Comparison of ENCODE assay signal across 9 cellular contexts in the genomic region with DNA sequence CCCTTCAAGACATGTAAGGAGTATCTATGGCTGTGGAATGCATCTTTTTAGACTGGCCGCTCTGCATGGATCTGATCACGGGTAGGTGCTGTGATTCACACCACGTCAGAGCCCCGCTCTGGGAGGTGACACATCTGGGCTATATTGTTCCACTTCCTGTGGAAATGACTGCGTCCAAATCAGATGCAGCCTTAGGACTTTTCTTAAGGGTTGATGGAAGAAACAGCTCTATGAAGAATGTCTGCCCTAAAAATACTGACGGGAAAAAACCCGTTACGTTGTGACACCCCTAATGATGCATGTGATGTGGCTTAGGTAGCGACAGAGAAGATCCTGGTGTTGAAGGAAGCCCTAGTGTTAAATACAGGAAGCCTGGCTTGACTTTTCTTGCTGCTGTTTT. TPM values are rescaled to one million over a fixed set of nuclear protein-coding genes. Genes with fewer than 3 reads are reported as not detected.
A peak's percentile ranks its signal among the peaks of the same experiment; 100 is the strongest.
DNase-seq lines count a peak whose midpoint lies in the region; ATAC-seq, FAIRE-seq and TF ChIP-seq lines count a peak whose summit lies in the region.
"Had no signal": no experiment of that assay in that cellular context is flagged by ENCODE, and none has a peak within 500 bp of the region (broad histone marks: within the 10 kb centered on the region; RNA-seq: fewer than 3 reads in every experiment).

No MANE protein-coding gene starts in this region.

- TF ChIP-seq CTCF in heart right ventricle (IDR thresholded peaks at IDR 0.05) (no peak), astrocyte (IDR thresholded peaks at IDR 0.05; ENCODE audit: insufficient read depth, low read depth, low read length) (no peak), body of pancreas (IDR thresholded peaks at IDR 0.05) (no peak)

- H2AFZ ChIP-seq in astrocyte (ENCODE audit: low read depth, low read length), result peak overlapping the region; percentile 50

- peak overlapping the region; percentile 91 for H3K27ac Mint-ChIP-seq in astrocyte (ENCODE audit: unreplicated experiment)
- H3K27ac Mint-ChIP-seq in naive thymus-derived CD8-positive, alpha-beta T cell, result peak overlapping the region; percentile 27 to 93 (median 78)

- no peak for TF ChIP-seq POLR2A in body of pancreas (IDR thresholded peaks at IDR 0.05)

- no peaks in the 10 kb centered on the region for H3K27me3 Mint-ChIP-seq in astrocyte (ENCODE audit: low read depth, unreplicated experiment)
- H3K27me3 Mint-ChIP-seq in naive thymus-derived CD8-positive, alpha-beta T cell, result no peaks in the 10 kb centered on the region

- peak in 1 of 2 donors; percentile 57 for DNase-seq in heart right ventricle
- no peak for DNase-seq in cardiac septum (ENCODE audit: low spot score)
- peak; percentile 92 for DNase-seq in astrocyte (ENCODE audit: low read depth)
- DNase-seq in naive thymus-derived CD8-positive, alpha-beta T cell, result peak in 8 of 10 donors; percentile 19 to 72 (median 33)
- DNase-seq in NCI-H1417 (lab: John Stamatoyannopoulos, UW), result no peak
- DNase-seq in NOMO-1 treated with dmso at 0.1 percent for 144 hours (lab: John Stamatoyannopoulos, UW; ENCODE audit: unreplicated experiment), result no peak
- DNase-seq in body of pancreas, result no peak

- no peaks in the 10 kb centered on the region for H3K9me3 Mint-ChIP-seq in astrocyte (ENCODE audit: unreplicated experiment)
- H3K9me3 Mint-ChIP-seq in naive thymus-derived CD8-positive, alpha-beta T cell, result no peaks in the 10 kb centered on the region

- ATAC-seq in heart right ventricle (peak in 7 of 8 donors; percentile 57 to 85 (median 67)), HG03432 (IDR thresholded peaks at IDR 0.05; ENCODE audit: unreplicated experiment) (no peak), body of pancreas (no peak)
- peak; percentile 87 to 89 for ATAC-seq in naive thymus-derived CD8-positive, alpha-beta T cell

- peaks cover 85% of the 10 kb centered on the region for H3K79me2 ChIP-seq in astrocyte (ENCODE audit: insufficient read depth, low read length)

- 56% methylated on average over 9 of the region's 9 CpGs for WGBS in heart right ventricle, 2 donors
- 79 to 90% methylated on average over 8 to 9 of the region's 9 CpGs for WGBS in body of pancreas, 2 donors

- peak overlapping the region; percentile 78 for H3K4me2 ChIP-seq in astrocyte (ENCODE audit: low read length)

- H3K9ac ChIP-seq in astrocyte (ENCODE audit: low read length), result peak overlapping the region; percentile 79

- no peaks in the 10 kb centered on the region for H3K27me3 ChIP-seq in heart right ventricle
- H3K27me3 ChIP-seq in astrocyte (ENCODE audit: insufficient read depth, low read length), result no peaks in the 10 kb centered on the region
- no peaks in the 10 kb centered on the region for H3K27me3 ChIP-seq in body of pancreas

- peak overlapping the region; percentile 39 to 91 (median 82) for H3K27ac ChIP-seq in heart right ventricle
- H3K27ac ChIP-seq in astrocyte (ENCODE audit: low read depth, low read length), result peak overlapping the region; percentile 95
- no peak overlapping the region for H3K27ac ChIP-seq in body of pancreas

- H3K9me3 ChIP-seq in heart right ventricle (no peaks in the 10 kb centered on the region), astrocyte (ENCODE audit: insufficient read depth, low read depth, low read length) (no peaks in the 10 kb centered on the region), body of pancreas (no peaks in the 10 kb centered on the region)

- peaks cover 39% of the 10 kb centered on the region for H3K4me1 Mint-ChIP-seq in astrocyte (ENCODE audit: low read depth, unreplicated experiment)
- H3K4me1 Mint-ChIP-seq in naive thymus-derived CD8-positive, alpha-beta T cell, result peaks cover 43 to 80% (median 79%) of the 10 kb centered on the region in 4 donors

- H3K36me3 ChIP-seq in heart right ventricle, result peaks cover 0 to 4% (median 0%) of the 10 kb centered on the region in 9 donors
- H3K36me3 ChIP-seq in astrocyte (ENCODE audit: insufficient read depth, low read length), result no peaks in the 10 kb centered on the region
- H3K36me3 ChIP-seq in body of pancreas (replicated peaks in 1 of 2; ENCODE audit: insufficient read depth in 1 of 2, low read depth in 2 of 2), result no peaks in the 10 kb centered on the region

- peaks cover 5 to 57% (median 47%) of the 10 kb centered on the region in 9 donors for H3K4me1 ChIP-seq in heart right ventricle
- peaks cover 36% of the 10 kb centered on the region for H3K4me1 ChIP-seq in astrocyte (ENCODE audit: insufficient read depth, low read length)
- H3K4me1 ChIP-seq in body of pancreas, result peaks cover 18% of the 10 kb centered on the region

- POLR2A ChIA-PET in naive thymus-derived CD8-positive, alpha-beta T cell (lab: Charles Lee), result no interaction called here

- H4K20me1 ChIP-seq in astrocyte (ENCODE audit: insufficient read depth, low read length), result no peaks in the 10 kb centered on the region

- peaks cover 8% of the 10 kb centered on the region for H3K36me3 Mint-ChIP-seq in astrocyte (ENCODE audit: low read depth, unreplicated experiment)
- peaks cover 0 to 14% (median 3%) of the 10 kb centered on the region in 3 donors for H3K36me3 Mint-ChIP-seq in naive thymus-derived CD8-positive, alpha-beta T cell

- H3K4me3 Mint-ChIP-seq in astrocyte (ENCODE audit: unreplicated experiment), result no peak overlapping the region
- H3K4me3 Mint-ChIP-seq in naive thymus-derived CD8-positive, alpha-beta T cell, result peak overlapping the region in 9 of 10 donors; percentile 21 to 72 (median 51)

- intact Hi-C loops in heart right ventricle (cut with DNase I) (no loop called here), cardiac septum (cut with DNase I) (no loop called here), body of pancreas (cut with DNase I) (no loop called here)

- H3K4me3 ChIP-seq in heart right ventricle (peak overlapping the region in 1 of 10 donors; percentile 12), astrocyte (ENCODE audit: insufficient read depth, low read depth, low read length) (peak overlapping the region; percentile 40), body of pancreas (no peak overlapping the region)

- peak; percentile 92 for FAIRE-seq in astrocyte (lab: Jason Lieb, UNC)
- FAIRE-seq: TTC549 had no signal

RNA-seq across cellular contexts. Expression of a gene that starts 12.2 kb away (rescaled TPM):
- total RNA-seq in heart right ventricle, result 10 to 100 TPM in 9 of 10 donors, 1 to 10 TPM in 1; 9.3 to 20.4 (median 14.3) TPM
- 10 to 100 TPM in 1 of 2 donors, 1 to 10 TPM in 1; 6.1 to 11.3 TPM for polyA plus RNA-seq in heart right ventricle
- total RNA-seq in cardiac septum, result 18.4 TPM
- 26.0 and 28.9 TPM in 2 replicates for total RNA-seq in astrocyte
- total RNA-seq in naive thymus-derived CD8-positive, alpha-beta T cell, result 10 to 100 TPM; 85.2 to 89.4 TPM
- 10 to 100 TPM; 13.4 to 29.1 (median 15.7) TPM for polyA plus RNA-seq in naive thymus-derived CD8-positive, alpha-beta T cell
- total RNA-seq in body of pancreas, result 10 to 100 TPM; 19.1 to 20.2 TPM

RNA-seq across cellular contexts. Expression of a gene that starts 27.1 kb away (rescaled TPM):
- total RNA-seq in heart right ventricle (under 1 TPM in 4 of 10 donors, not detected in 6; 0.15 to 0.65 (median 0.27) TPM), cardiac septum (not detected), astrocyte (not detected in 2 replicates), body of pancreas (not detected)
- polyA plus RNA-seq in heart right ventricle, result under 1 TPM in 1 of 2 donors, not detected in 1; 0.29 TPM
- total RNA-seq in naive thymus-derived CD8-positive, alpha-beta T cell, result not detected
- not detected for polyA plus RNA-seq in naive thymus-derived CD8-positive, alpha-beta T cell

Comparison
In these comparisons a context has a peak if more than half of its experiments do, and no peak if none do; other contexts are left out.
1. ATAC-seq: peak in heart right ventricle (7 of 8) and naive thymus-derived CD8-positive, alpha-beta T cell (2 of 2); none in HG03432 (single experiment) and body of pancreas (single experiment).
2. DNase-seq: peak in astrocyte (single experiment) and naive thymus-derived CD8-positive, alpha-beta T cell (8 of 10); none in cardiac septum (single experiment), NCI-H1417 (0 of 3), NOMO-1 treated with dmso at 0.1 percent for 144 hours (single experiment) and body of pancreas (0 of 4).
3. H3K27ac ChIP-seq: peak in heart right ventricle (10 of 10) and astrocyte (single experiment); none in body of pancreas (0 of 4).